In genomic region chr19:3520166-3521103, GRCh38 we compare ENCODE assay signal across 1 cellular context.
A peak's percentile ranks its signal among the peaks of the same experiment; 100 is the strongest.
TF ChIP-seq lines count a peak whose summit lies in the region.

No MANE protein-coding gene starts in this region.

TF ChIP-seq in K562, 482 proteins besides CTCF, POLR2A, EP300 and RAD21 (continued from another document and continues in another):
- TF ChIP-seq CREB3 (tag; conservative IDR thresholded peaks at IDR 0.05; ENCODE audit: low read depth), result peak; percentile 81; the same call in 1 of the 2 replicates
- TF ChIP-seq ZNF143 (CRISPR knock-in tag; IDR thresholded peaks at IDR 0.05), result peak; percentile 53; the same call in 1 of the 2 replicates
- TF ChIP-seq BCOR (IDR thresholded peaks at IDR 0.05), result peak; percentile 8; the same call in 1 of the 2 replicates
- no peak for TF ChIP-seq BCL6 (CRISPR knock-in tag; IDR thresholded peaks at IDR 0.05)
- TF ChIP-seq BRD9 (IDR thresholded peaks at IDR 0.05; ENCODE audit: low read depth, partially characterized antibody), result peak; percentile 74
- TF ChIP-seq MTA3 (IDR thresholded peaks at IDR 0.05; ENCODE audit: borderline replicate concordance), result peak; percentile 78; the same call in 1 of the 2 replicates
- TF ChIP-seq ZBTB17 (CRISPR knock-in tag; IDR thresholded peaks at IDR 0.05), result peak; percentile 62
- 0 out of 2 replicates have a peak, but pooled peaks have one; percentile 10 for TF ChIP-seq OTX1 (CRISPR knock-in tag; IDR thresholded peaks at IDR 0.05)
- TF ChIP-seq BHLHE40 (IDR thresholded peaks at IDR 0.05; ENCODE audit: low read length), result no peak; the same call in 1 of the 2 replicates
- no peak for TF ChIP-seq CEBPZ (IDR thresholded peaks at IDR 0.05; ENCODE audit: borderline replicate concordance, low read depth, low read length)
- 0 out of 2 replicates have a peak, but pooled peaks have one; percentile 35 for TF ChIP-seq TOE1 (IDR thresholded peaks at IDR 0.05; ENCODE audit: borderline replicate concordance)
- peak; percentile 56; the same call in 1 of the 2 replicates for TF ChIP-seq TOE1 (CRISPR knock-in tag; IDR thresholded peaks at IDR 0.05; ENCODE audit: borderline replicate concordance, low read depth)
- TF ChIP-seq ZBTB2 (IDR thresholded peaks at IDR 0.05), result peak; percentile 62; the same call in 1 of the 2 replicates
- TF ChIP-seq JUND (IDR thresholded peaks at IDR 0.05; ENCODE audit: borderline replicate concordance, low read depth, low read length), result no peak; the same call in 1 of the 2 replicates
- no peak; the same call in 2 of the 3 replicates for TF ChIP-seq JUND (tag; IDR thresholded peaks at IDR 0.05; ENCODE audit: borderline replicate concordance, low read depth, low read length)
- peak; percentile 39 for TF ChIP-seq KLF1 (tag; IDR thresholded peaks at IDR 0.05)
- TF ChIP-seq TAF15 (IDR thresholded peaks at IDR 0.05; ENCODE audit: low read depth, low read length), result no peak
- peak; percentile 90 for TF ChIP-seq ZFX (CRISPR knock-in tag; IDR thresholded peaks at IDR 0.05)
- TF ChIP-seq RNF2 (IDR thresholded peaks at IDR 0.05), result peak; percentile 92; the same call in 1 of the 2 replicates
- TF ChIP-seq SP2 (IDR thresholded peaks at IDR 0.05; ENCODE audit: extremely low read depth, low read depth, low read length, poor library complexity, severe bottlenecking), result no peak
- peak; percentile 32 for TF ChIP-seq ASH1L (IDR thresholded peaks at IDR 0.05; ENCODE audit: borderline replicate concordance, low read depth, partially characterized antibody)
- TF ChIP-seq ZFPM2 (CRISPR knock-in tag; IDR thresholded peaks at IDR 0.05), result no peak
- no peak for TF ChIP-seq NR4A1 (CRISPR knock-in tag; IDR thresholded peaks at IDR 0.05)
- TF ChIP-seq NR4A1 (tag; IDR thresholded peaks at IDR 0.05), result 0 out of 2 replicates have a peak, but pooled peaks have one; percentile 68
- no peak for TF ChIP-seq FOXM1 (IDR thresholded peaks at IDR 0.05; ENCODE audit: low read depth)
- peak; percentile 81; the same call in 1 of the 2 replicates for TF ChIP-seq FOXM1 (CRISPR knock-in tag; IDR thresholded peaks at IDR 0.05; ENCODE audit: low read depth)
- TF ChIP-seq ZNF644 (tag; IDR thresholded peaks at IDR 0.05; ENCODE audit: low read depth), result peak; percentile 68; the same call in 1 of the 2 replicates
- TF ChIP-seq ARID1B (IDR thresholded peaks at IDR 0.05), result peak; percentile 80
- TF ChIP-seq CREB3L1 (IDR thresholded peaks at IDR 0.05; ENCODE audit: borderline replicate concordance, low read depth), result 0 out of 2 replicates have a peak, but pooled peaks have one; percentile 72
- peak; percentile 14; the same call in 1 of the 2 replicates for TF ChIP-seq ZNF263 (CRISPR knock-in tag; IDR thresholded peaks at IDR 0.05; ENCODE audit: borderline replicate concordance)
- no peak for TF ChIP-seq HMG20A (CRISPR knock-in tag; conservative IDR thresholded peaks at IDR 0.05)
- TF ChIP-seq ATF3 (IDR thresholded peaks at IDR 0.05), result peak; percentile 84
- peak; percentile 86 for TF ChIP-seq ATF3 (CRISPR knock-in tag; conservative IDR thresholded peaks at IDR 0.05)
- TF ChIP-seq ELF1 (tag; IDR thresholded peaks at IDR 0.05), result no peak
- no peak for TF ChIP-seq DLX4 (CRISPR knock-in tag; IDR thresholded peaks at IDR 0.05)
- no peak for TF ChIP-seq FOS (IDR thresholded peaks at IDR 0.05; ENCODE audit: extremely low read depth, insufficient read length)
- no peak for TF ChIP-seq DIDO1 (tag; IDR thresholded peaks at IDR 0.05; ENCODE audit: low read depth)
- TF ChIP-seq ZNF23 (CRISPR knock-in tag; IDR thresholded peaks at IDR 0.05), result no peak
- TF ChIP-seq ZNF280B (CRISPR knock-in tag; IDR thresholded peaks at IDR 0.05), result no peak
- no peak for TF ChIP-seq TEAD2 (tag; IDR thresholded peaks at IDR 0.05)
- TF ChIP-seq KHSRP (IDR thresholded peaks at IDR 0.05), result no peak
- TF ChIP-seq HDGF (IDR thresholded peaks at IDR 0.05), result peak; percentile 95
- TF ChIP-seq FOXK1 (CRISPR knock-in tag; IDR thresholded peaks at IDR 0.05; ENCODE audit: borderline replicate concordance), result peak; percentile 67; the same call in 1 of the 2 replicates
- peak; percentile 88 for TF ChIP-seq TEAD4 (IDR thresholded peaks at IDR 0.05; ENCODE audit: low read length)
- TF ChIP-seq TEAD4 (CRISPR knock-in tag; IDR thresholded peaks at IDR 0.05; ENCODE audit: borderline replicate concordance), result peak; percentile 98
- TF ChIP-seq XRCC5 (IDR thresholded peaks at IDR 0.05; ENCODE audit: low read depth, low read length), result no peak
- TF ChIP-seq PKNOX1 (IDR thresholded peaks at IDR 0.05), result peak; percentile 61; the same call in 1 of the 2 replicates
- no peak for TF ChIP-seq GABPB2 (CRISPR knock-in tag; conservative IDR thresholded peaks at IDR 0.05)
- peak in 1 of 2 experiments; percentile 59; a peak in 1 of 4 replicates for TF ChIP-seq NONO (IDR thresholded peaks at IDR 0.05; ENCODE audit: low read depth in 2 of 2, low read length in 1 of 2)
- TF ChIP-seq STAT5A (IDR thresholded peaks at IDR 0.05; ENCODE audit: borderline replicate concordance, low read length), result peak; percentile 65; the same call in 1 of the 2 replicates
- no peak for TF ChIP-seq NCOA6 (IDR thresholded peaks at IDR 0.05)
- 0 out of 2 replicates have a peak, but pooled peaks have one; percentile 71 for TF ChIP-seq RUNX1 (IDR thresholded peaks at IDR 0.05; ENCODE audit: low read depth)
- no peak for TF ChIP-seq MYBL2 (IDR thresholded peaks at IDR 0.05; ENCODE audit: low read depth)
- TF ChIP-seq MYBL2 (CRISPR knock-in tag; IDR thresholded peaks at IDR 0.05; ENCODE audit: borderline replicate concordance), result no peak
- TF ChIP-seq SPI1 (IDR thresholded peaks at IDR 0.05; ENCODE audit: borderline replicate concordance, low read depth, low read length), result no peak
- TF ChIP-seq ATF6 (CRISPR knock-in tag; IDR thresholded peaks at IDR 0.05), result peak; percentile 33; the same call in 1 of the 2 replicates
- 0 out of 2 replicates have a peak, but pooled peaks have one; percentile 55 for TF ChIP-seq ZKSCAN1 (IDR thresholded peaks at IDR 0.05; ENCODE audit: low read depth, low read length)
- no peak for TF ChIP-seq ZKSCAN8 (CRISPR knock-in tag; IDR thresholded peaks at IDR 0.05)
- peak; percentile 78 for TF ChIP-seq SP1 (CRISPR knock-in tag; IDR thresholded peaks at IDR 0.05)
